ENCODE assay signal across 8 cellular contexts in genomic region chr5:99320461-99320860, GRCh38.
DNase-seq lines count a peak whose midpoint lies in the region; ATAC-seq and TF ChIP-seq lines count a peak whose summit lies in the region.
"Had no signal": no experiment of that assay in that cellular context is flagged by ENCODE, and none has a peak within 500 bp of the region (broad histone marks: within the 10 kb centered on the region; RNA-seq: fewer than 3 reads in every experiment).

No MANE protein-coding gene starts in this region.

- peak; percentile 16 for DNase-seq in H4 (ENCODE audit: low spot score)
- peak; percentile 8 for DNase-seq in NAMALWA (ENCODE audit: low spot score)
- DNase-seq in SK-MEL-5 (ENCODE audit: low read depth, low spot score), result peak; percentile 64
- DNase-seq in stimulated activated CD4-positive, alpha-beta T cell treated with anti-CD3 and anti-CD28 coated beads, Interleukin-4, amount 100 ng/mL, for 24 hours, result no peak
- no peak for DNase-seq in COLO829 (ENCODE audit: low spot score)

- H3K9ac ChIP-seq in neural cell (ENCODE audit: low read length), result no peak overlapping the region

- no peak overlapping the region for H2AFZ ChIP-seq in neural cell (ENCODE audit: low read depth, low read length)

- no peaks in the 10 kb centered on the region for H3K36me3 ChIP-seq in neural cell (ENCODE audit: insufficient read depth, low read length)

- no peaks in the 10 kb centered on the region for H3F3A ChIP-seq in neural cell (ENCODE audit: insufficient read depth, low read length, poor library complexity, severe bottlenecking)

- H3K4me3 ChIP-seq in neural cell (ENCODE audit: low read length), result no peak overlapping the region

- H3K4me2 ChIP-seq in neural cell (ENCODE audit: low read length), result no peak overlapping the region

- no peak for TF ChIP-seq CTCF in neural cell (IDR thresholded peaks at IDR 0.05; ENCODE audit: poor library complexity, severe bottlenecking)

- H3K27ac ChIP-seq in neural cell (ENCODE audit: low read length), result no peak overlapping the region

- no peaks in the 10 kb centered on the region for H3K9me3 ChIP-seq in neural cell (ENCODE audit: low read length)

- no peak for TF ChIP-seq EP300 in neural cell (conservative IDR thresholded peaks at IDR 0.05; ENCODE audit: poor library complexity, severe bottlenecking)

- in situ Hi-C loops in SK-MEL-5 (cut with HindIII; ENCODE audit: low pct_unique_long_range_greater_than_20kb, low sequenced_read_pairs), result no loop called here

- no peaks in the 10 kb centered on the region for H3K9me2 ChIP-seq in neural cell (ENCODE audit: insufficient read depth, low read length)

- H3K79me2 ChIP-seq in neural cell (replicated peaks; ENCODE audit: insufficient read depth, low read length), result no peaks in the 10 kb centered on the region

- no peaks in the 10 kb centered on the region for H4K20me1 ChIP-seq in neural cell (ENCODE audit: insufficient read depth)

- ATAC-seq in HG02588 (IDR thresholded peaks at IDR 0.05; ENCODE audit: unreplicated experiment), result no peak
- ATAC-seq: Right ventricle myocardium inferior had no signal

- peak; percentile 15 for TF ChIP-seq RAD21 in neural cell (conservative IDR thresholded peaks at IDR 0.05)

- H3K27me3 ChIP-seq in neural cell (ENCODE audit: insufficient read depth, low read depth, low read length), result no peaks in the 10 kb centered on the region

TF ChIP-seq in neural cell, 6 proteins besides CTCF, POLR2A, EP300 and RAD21:
- no peak for TF ChIP-seq POLR2AphosphoS5 (IDR thresholded peaks at IDR 0.05)
- TF ChIP-seq EZH2 (IDR thresholded peaks at IDR 0.05; ENCODE audit: borderline replicate concordance, insufficient read depth, low read length, poor library complexity, severe bottlenecking), result no peak
- no peak for TF ChIP-seq MXI1 (conservative IDR thresholded peaks at IDR 0.05; ENCODE audit: poor library complexity, severe bottlenecking)
- TF ChIP-seq SMC3 (conservative IDR thresholded peaks at IDR 0.05; ENCODE audit: poor library complexity), result no peak
- no peak for TF ChIP-seq REST (IDR thresholded peaks at IDR 0.05; ENCODE audit: borderline replicate concordance)
- TF ChIP-seq TAF1 (IDR thresholded peaks at IDR 0.05; ENCODE audit: low read depth), result no peak
TF ChIP-seq in neural cell: peak in this region for 0.

Comparison
In these comparisons a context has a peak if more than half of its experiments do, and no peak if none do; other contexts are left out.
1. DNase-seq: peak in H4 (single experiment), NAMALWA (single experiment) and SK-MEL-5 (single experiment); none in stimulated activated CD4-positive, alpha-beta T cell treated with anti-CD3 and anti-CD28 coated beads, Interleukin-4, amount 100 ng/mL, for 24 hours (single experiment) and COLO829 (single experiment).